17 cellular contexts compared by ENCODE assay signal in the genomic region with DNA sequence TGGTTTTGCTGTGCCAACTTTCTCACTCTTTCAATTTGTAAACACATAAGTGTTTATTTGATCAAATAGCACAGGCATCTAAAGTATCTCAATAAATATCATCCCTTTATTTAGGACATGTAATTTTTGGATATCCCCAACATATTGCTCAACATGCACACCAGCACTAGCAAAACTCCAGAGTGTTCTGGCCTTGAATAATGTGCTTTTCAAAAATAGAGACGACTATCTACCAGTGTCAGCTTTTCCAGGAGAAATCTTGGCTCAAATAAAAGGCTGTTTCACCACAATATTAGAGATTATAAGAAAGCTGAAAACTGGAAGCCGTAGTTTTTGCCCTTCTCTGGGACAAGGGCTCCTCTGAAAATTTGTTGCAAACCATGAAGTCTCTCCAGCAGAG.
"Had no signal": no experiment of that assay in that cellular context is flagged by ENCODE, and none has a peak within 500 bp of the region (broad histone marks: within the 10 kb centered on the region; RNA-seq: fewer than 3 reads in every experiment).

No MANE protein-coding gene starts in this region.

- H3K79me2 ChIP-seq: hepatocyte had no signal

- H3K36me3 ChIP-seq: neutrophil had no signal

- H3K9me3 ChIP-seq: neutrophil had no signal

- ATAC-seq: effector memory CD8-positive, alpha-beta T cell had no signal

- H3K27ac ChIP-seq: hepatocyte, neutrophil had no signal

- H3K4me2 ChIP-seq: hepatocyte, smooth muscle cell had no signal

- H3K9me3 Mint-ChIP-seq: central memory CD8-positive, alpha-beta T cell; dendritic cell treated with granulocyte-macrophage colony-stimulating factor and Interleukin-4, amounts not matched to agents 40 ng/mL and 50 ng/mL, for 4 days; effector memory CD8-positive, alpha-beta T cell; type B pancreatic cell had no signal

- H2AFZ ChIP-seq: hepatocyte had no signal

- H3K27me3 ChIP-seq: hepatocyte, neutrophil had no signal

- DNase-seq: effector memory CD8-positive, alpha-beta T cell; foreskin fibroblast; head of caudate nucleus; kidney; left cardiac atrium; mesendoderm; naive B cell; posterior cingulate gyrus; stimulated activated CD4-positive, alpha-beta T cell treated with anti-CD3 and anti-CD28 coated beads, Interleukin-2, amount 100 ng/mL, for 48 hours; stimulated activated naive CD4-positive, alpha-beta T cell treated with Interleukin-2 at 50 U/mL for 16 hours had no signal

- H3K4me3 ChIP-seq: hepatocyte, smooth muscle cell had no signal

- H3K27ac Mint-ChIP-seq: dendritic cell treated with granulocyte-macrophage colony-stimulating factor and Interleukin-4, amounts not matched to agents 40 ng/mL and 50 ng/mL, for 4 days; effector memory CD8-positive, alpha-beta T cell; naive B cell; nephron; type B pancreatic cell had no signal

- H3K36me3 Mint-ChIP-seq: naive B cell, type B pancreatic cell had no signal
